Comparison of ENCODE assay signal across 11 cellular contexts in genomic region chr9:89554307-89554706, GRCh38. TPM values are rescaled to one million over a fixed set of nuclear protein-coding genes. Genes with fewer than 3 reads are reported as not detected.
DNase-seq lines count a peak whose midpoint lies in the region; ATAC-seq and TF ChIP-seq lines count a peak whose summit lies in the region.
"Had no signal": no experiment of that assay in that cellular context is flagged by ENCODE, and none has a peak within 500 bp of the region (broad histone marks: within the 10 kb centered on the region; RNA-seq: fewer than 3 reads in every experiment).

No MANE protein-coding gene starts in this region.

- no peak overlapping the region for H4K8ac ChIP-seq in mesenchymal stem cell (ENCODE audit: low read length)

- no peak overlapping the region for H3K4ac ChIP-seq in mesenchymal stem cell (ENCODE audit: low read depth in 1 of 2, low read length in 2 of 2)

- H3K4me3 Mint-ChIP-seq in T-helper 17 cell: no peak overlapping the region
- no peak overlapping the region for H3K4me3 Mint-ChIP-seq in stimulated activated naive B cell treated with anti-CD40 and anti-IgM and Interleukin-4, amounts not matched to agents 10 μg/mL and 1 μg/mL and 100 μg/mL, for 72 hours

- DNase-seq in T-helper 17 cell: no peak
- DNase-seq in mesenchymal stem cell: no peak
- DNase-seq in stimulated activated naive B cell treated with anti-CD40 and anti-IgM and Interleukin-4, amounts not matched to agents 10 μg/mL and 1 μg/mL and 100 μg/mL, for 72 hours: no peak
- no peak for DNase-seq in AG20443 (ENCODE audit: low spot score)
- DNase-seq in activated CD4-positive, CD25-positive, alpha-beta regulatory T cell (lab: John Stamatoyannopoulos, UW): no peak
- DNase-seq in foreskin keratinocyte: no peak
- DNase-seq: BE2C, GF-D8 had no signal

- peak overlapping the region; percentile 6 for H2AFZ ChIP-seq in mesenchymal stem cell (ENCODE audit: low read depth, low read length)

- H4K20me1 ChIP-seq in BLaER1 treated with 17β-estradiol and CSF1 and Interleukin-3, amounts not matched to agents 10 nM and 100 nM: 0 out of 22 replicates have a peak, but pooled peaks cover 0 to 5% (median 0%) of the 10 kb centered on the region in 11 experiments

- 0 out of 22 replicates have a peak overlapping the region, but pooled peaks of 1 of the 11 experiments have one; percentile 9 for H3K9ac ChIP-seq in BLaER1 treated with 17β-estradiol and CSF1 and Interleukin-3, amounts not matched to agents 10 nM and 100 nM
- no peak overlapping the region for H3K9ac ChIP-seq in mesenchymal stem cell (ENCODE audit: low read length)

- H3K9me3 ChIP-seq in BLaER1 treated with 17β-estradiol and CSF1 and Interleukin-3, amounts not matched to agents 10 nM and 100 nM (replicated peaks in 1 of 11): no peaks in the 10 kb centered on the region
- H3K9me3 ChIP-seq in T-helper 17 cell (ENCODE audit: control insufficient read depth, low read length, poor library complexity, severe bottlenecking): no peaks in the 10 kb centered on the region
- H3K9me3 ChIP-seq in mesenchymal stem cell (ENCODE audit: control insufficient read depth, low read length): no peaks in the 10 kb centered on the region
- H3K9me3 ChIP-seq: BE2C, HAP-1 had no signal

- peak overlapping the region; percentile 76 to 94 (median 84) for H3K4me2 ChIP-seq in BLaER1 treated with 17β-estradiol and CSF1 and Interleukin-3, amounts not matched to agents 10 nM and 100 nM
- no peak overlapping the region for H3K4me2 ChIP-seq in mesenchymal stem cell (ENCODE audit: low read length, poor library complexity, severe bottlenecking)

- H3K4me1 Mint-ChIP-seq in T-helper 17 cell: peaks cover 17% of the 10 kb centered on the region
- peaks cover 15 to 24% of the 10 kb centered on the region in 2 donors for H3K4me1 Mint-ChIP-seq in stimulated activated naive B cell treated with anti-CD40 and anti-IgM and Interleukin-4, amounts not matched to agents 10 μg/mL and 1 μg/mL and 100 μg/mL, for 72 hours

- no peaks in the 10 kb centered on the region for H3K36me3 ChIP-seq in BLaER1 treated with 17β-estradiol and CSF1 and Interleukin-3, amounts not matched to agents 10 nM and 100 nM
- no peaks in the 10 kb centered on the region for H3K36me3 ChIP-seq in mesenchymal stem cell (ENCODE audit: control insufficient read depth in 1 of 2, insufficient read depth in 2 of 2, low read depth in 1 of 2, low read length in 2 of 2)
- H3K36me3 ChIP-seq: BE2C, HAP-1 had no signal

- peak overlapping the region in 1 of 2 experiments; percentile 75 for H2BK12ac ChIP-seq in mesenchymal stem cell (ENCODE audit: low read length in 2 of 2)

- H3K23ac ChIP-seq in mesenchymal stem cell (ENCODE audit: low read length in 2 of 2): no peak overlapping the region

- H3K14ac ChIP-seq in mesenchymal stem cell (ENCODE audit: low read length in 2 of 2): no peak overlapping the region

- peak overlapping the region; percentile 37 for H2BK120ac ChIP-seq in mesenchymal stem cell (ENCODE audit: low read depth, low read length)

- H2BK5ac ChIP-seq in mesenchymal stem cell (ENCODE audit: low read depth, low read length, poor library complexity, severe bottlenecking): no peak overlapping the region

- no peak overlapping the region for H3K4me3 ChIP-seq in BLaER1 treated with 17β-estradiol and CSF1 and Interleukin-3, amounts not matched to agents 10 nM and 100 nM
- H3K4me3 ChIP-seq in mesenchymal stem cell (ENCODE audit: insufficient read depth in 1 of 2, low read depth in 1 of 2, low read length in 2 of 2): no peak overlapping the region
- H3K4me3 ChIP-seq: HAP-1 had no signal

- H2AK5ac ChIP-seq in mesenchymal stem cell (ENCODE audit: low read length, severe bottlenecking): peak overlapping the region; percentile 24

- H3K27me3 ChIP-seq in BLaER1 treated with 17β-estradiol and CSF1 and Interleukin-3, amounts not matched to agents 10 nM and 100 nM: 0 out of 22 replicates have a peak, but pooled peaks cover 0 to 4% (median 0%) of the 10 kb centered on the region in 11 experiments
- H3K27me3 ChIP-seq in mesenchymal stem cell (ENCODE audit: control insufficient read depth in 1 of 2, insufficient read depth in 1 of 2, low read length in 2 of 2) (peaks cover 0 to 58% of the 10 kb centered on the region in 2 experiments), foreskin keratinocyte (peaks cover 6% of the 10 kb centered on the region)
- H3K27me3 ChIP-seq: BE2C had no signal

- H3K27me3 Mint-ChIP-seq in T-helper 17 cell: peaks cover 28% of the 10 kb centered on the region
- peaks cover 9 to 25% of the 10 kb centered on the region in 2 donors for H3K27me3 Mint-ChIP-seq in stimulated activated naive B cell treated with anti-CD40 and anti-IgM and Interleukin-4, amounts not matched to agents 10 μg/mL and 1 μg/mL and 100 μg/mL, for 72 hours

- TF ChIP-seq CTCF in foreskin keratinocyte (conservative IDR thresholded peaks at IDR 0.05): no peak

- peak overlapping the region; percentile 29 for H3K27ac Mint-ChIP-seq in T-helper 17 cell
- H3K27ac Mint-ChIP-seq in stimulated activated naive B cell treated with anti-CD40 and anti-IgM and Interleukin-4, amounts not matched to agents 10 μg/mL and 1 μg/mL and 100 μg/mL, for 72 hours: peak overlapping the region; percentile 34

- no peaks in the 10 kb centered on the region for H3K36me3 Mint-ChIP-seq in T-helper 17 cell (ENCODE audit: low read depth)
- H3K36me3 Mint-ChIP-seq in stimulated activated naive B cell treated with anti-CD40 and anti-IgM and Interleukin-4, amounts not matched to agents 10 μg/mL and 1 μg/mL and 100 μg/mL, for 72 hours: no peaks in the 10 kb centered on the region

- H3K4me1 ChIP-seq in BLaER1 treated with 17β-estradiol and CSF1 and Interleukin-3, amounts not matched to agents 10 nM and 100 nM: peaks cover 40 to 62% (median 52%) of the 10 kb centered on the region in 10 experiments
- peaks cover 29% of the 10 kb centered on the region for H3K4me1 ChIP-seq in mesenchymal stem cell (ENCODE audit: control insufficient read depth, insufficient read depth, low read depth, low read length)
- no peaks in the 10 kb centered on the region for H3K4me1 ChIP-seq in foreskin keratinocyte
- H3K4me1 ChIP-seq: BE2C, HAP-1 had no signal

- peak overlapping the region; percentile 7 for H2BK15ac ChIP-seq in mesenchymal stem cell (ENCODE audit: low read depth, poor library complexity, severe bottlenecking)

- no peak for ATAC-seq in T-helper 17 cell
- no peak for ATAC-seq in stimulated activated naive B cell treated with anti-CD40 and anti-IgM and Interleukin-4, amounts not matched to agents 10 μg/mL and 1 μg/mL and 100 μg/mL, for 72 hours (replicated peaks)
- no peak for ATAC-seq in foreskin keratinocyte
- ATAC-seq: HepG2 had no signal

- 96% methylated on average over 4 of the region's 4 CpGs for WGBS in mesenchymal stem cell

- H3K27ac ChIP-seq in BLaER1 treated with 17β-estradiol and CSF1 and Interleukin-3, amounts not matched to agents 10 nM and 100 nM: no peak overlapping the region
- no peak overlapping the region for H3K27ac ChIP-seq in mesenchymal stem cell (ENCODE audit: low read length, poor library complexity, severe bottlenecking)
- no peak overlapping the region for H3K27ac ChIP-seq in foreskin keratinocyte

- no peak overlapping the region for H4K91ac ChIP-seq in mesenchymal stem cell (ENCODE audit: low read length)

- no peaks in the 10 kb centered on the region for H3K79me1 ChIP-seq in mesenchymal stem cell (replicated peaks; ENCODE audit: low read length, poor library complexity, severe bottlenecking)

- H3K9me3 Mint-ChIP-seq in stimulated activated naive B cell treated with anti-CD40 and anti-IgM and Interleukin-4, amounts not matched to agents 10 μg/mL and 1 μg/mL and 100 μg/mL, for 72 hours: no peaks in the 10 kb centered on the region

- H3K18ac ChIP-seq in mesenchymal stem cell (ENCODE audit: low read depth in 1 of 2, low read length in 2 of 2): peak overlapping the region in 1 of 2 experiments; percentile 35

RNA-seq across cellular contexts. Expression of gene GADD45G, which starts 50.5 kb away (rescaled TPM):
- total RNA-seq in T-helper 17 cell (10 to 100 TPM; 14.3 to 15.1 TPM), foreskin keratinocyte (not detected in 2 replicates)
- polyA plus RNA-seq in mesenchymal stem cell (2013, experiment 1 of 2): 5.9 TPM
- 5.1 TPM for polyA plus RNA-seq in mesenchymal stem cell (2013, experiment 2 of 2)
- polyA plus RNA-seq in foreskin keratinocyte: 0.06 TPM in 1 of 2 replicates, not detected in the other
- total RNA-seq: HepG2 had no signal
- polyA plus RNA-seq: HepG2 had no signal

RNA-seq across cellular contexts. Expression of gene SEMA4D, which starts 56.4 kb away (rescaled TPM):
- total RNA-seq in T-helper 17 cell: 100 to 1,000 TPM; 250 to 312 TPM
- polyA plus RNA-seq in mesenchymal stem cell (2013, experiment 1 of 2): 3.2 TPM
- polyA plus RNA-seq in mesenchymal stem cell (2013, experiment 2 of 2): 3.2 TPM
- total RNA-seq in foreskin keratinocyte: 1.9 TPM in 2 replicates
- 0.68 and 0.69 TPM in 2 replicates for polyA plus RNA-seq in foreskin keratinocyte

Comparison
In these comparisons a context has a peak if more than half of its experiments do, and no peak if none do; other contexts are left out.
1. RNA of gene GADD45G, which starts 50.5 kb away (total RNA-seq): 14.3 to 15.1 TPM in T-helper 17 cell; not detected in foreskin keratinocyte; every median in the first group is over 10 times any median in the second.
2. RNA of gene SEMA4D, which starts 56.4 kb away (total RNA-seq): 250 to 312 TPM in T-helper 17 cell; 1.9 TPM in foreskin keratinocyte; every median in the first group is over 10 times any median in the second.